In the genomic region with DNA sequence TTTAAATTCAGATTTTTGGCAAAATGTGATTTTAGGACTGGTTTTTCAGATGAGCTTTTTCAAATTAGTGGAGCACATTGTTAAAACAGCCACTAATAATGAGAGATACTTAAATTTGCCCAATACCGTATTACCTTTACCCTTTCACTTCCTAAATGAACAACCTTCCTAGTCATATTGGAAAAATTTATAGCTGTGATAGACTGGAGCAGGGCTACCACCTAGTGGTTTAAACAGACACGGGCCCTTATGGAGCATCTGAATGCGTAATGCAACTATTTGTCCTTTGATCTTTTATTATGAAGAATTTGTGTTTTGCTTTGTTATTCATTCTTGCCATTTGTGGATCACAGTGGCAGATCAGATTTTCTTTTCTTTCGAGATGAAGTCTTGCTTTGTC, we compare ENCODE assay signal across 12 cellular contexts.
DNase-seq lines count a peak whose midpoint lies in the region; ATAC-seq, FAIRE-seq and TF ChIP-seq lines count a peak whose summit lies in the region.
"Had no signal": no experiment of that assay in that cellular context is flagged by ENCODE, and none has a peak within 500 bp of the region (broad histone marks: within the 10 kb centered on the region; RNA-seq: fewer than 3 reads in every experiment).

No MANE protein-coding gene starts in this region.

- intact Hi-C loops in transverse colon (cut with DNase I; ENCODE audit: low total_unique reads) = loop anchor here (10.0 kb wide), 1 partner anchor 49 kb away; no protein-coding TSS in a partner anchor

- dilution Hi-C loops in keratinocyte (cut with MboI; ENCODE audit: extremely low pct_ligation_motif_present, low sequenced_read_pairs) = no loop called here

- H3K27ac ChIP-seq in keratinocyte (ENCODE audit: control insufficient read depth, insufficient read depth, low read length) (no peak overlapping the region), smooth muscle cell (ENCODE audit: low read depth) (no peak overlapping the region), transverse colon (no peak overlapping the region)
- H3K27ac ChIP-seq: 22Rv1 had no signal

- H2AFZ ChIP-seq in keratinocyte (ENCODE audit: control insufficient read depth, low read length) = no peak overlapping the region
- no peak overlapping the region for H2AFZ ChIP-seq in smooth muscle cell (ENCODE audit: low read depth)

- H3K79me2 ChIP-seq in keratinocyte (ENCODE audit: control insufficient read depth, insufficient read depth, low read length) = peaks cover 82% of the 10 kb centered on the region
- H3K79me2 ChIP-seq in smooth muscle cell (ENCODE audit: low read depth) = peaks cover 99% of the 10 kb centered on the region

- H3K9me3 ChIP-seq in keratinocyte (ENCODE audit: control insufficient read depth, low read depth, low read length) = peaks cover 3% of the 10 kb centered on the region
- no peaks in the 10 kb centered on the region for H3K9me3 ChIP-seq in smooth muscle cell (replicated peaks; ENCODE audit: low read depth)
- H3K9me3 ChIP-seq in transverse colon = no peaks in the 10 kb centered on the region

- H4K20me1 ChIP-seq in keratinocyte (ENCODE audit: control insufficient read depth, extremely low read depth, insufficient read depth, low read length) (no peaks in the 10 kb centered on the region), smooth muscle cell (ENCODE audit: low read depth) (peaks cover 16% of the 10 kb centered on the region)

- H3K36me3 ChIP-seq in keratinocyte (ENCODE audit: control insufficient read depth in 2 of 2, extremely low read depth in 1 of 2, insufficient read depth in 2 of 2, low read length in 2 of 2) (no peaks in the 10 kb centered on the region), smooth muscle cell (ENCODE audit: low read depth) (no peaks in the 10 kb centered on the region), transverse colon (no peaks in the 10 kb centered on the region)

- in situ Hi-C loops in transverse colon (cut with MboI; ENCODE audit: low pct_ligation_motif_present in 1 of 4, low pct_unique_long_range_greater_than_20kb in 1 of 4, low sequenced_read_pairs in 3 of 4) = no loop called here

- no peaks in the 10 kb centered on the region for H3K27me3 ChIP-seq in keratinocyte (ENCODE audit: control insufficient read depth, extremely low read depth, insufficient read depth, low read length)
- no peaks in the 10 kb centered on the region for H3K27me3 ChIP-seq in smooth muscle cell (ENCODE audit: low read depth)
- no peaks in the 10 kb centered on the region for H3K27me3 ChIP-seq in transverse colon

- no peak for FAIRE-seq in keratinocyte (lab: Jason Lieb, UNC)
- FAIRE-seq: H54 had no signal

- no peak for TF ChIP-seq EP300 in transverse colon (IDR thresholded peaks at IDR 0.05; ENCODE audit: low read depth)

- H3K4me3 ChIP-seq in keratinocyte (ENCODE audit: control insufficient read depth in 2 of 3, extremely low read depth in 1 of 3, insufficient read depth in 2 of 3, low read depth in 1 of 3, low read length in 3 of 3) (no peak overlapping the region), smooth muscle cell (no peak overlapping the region), transverse colon (no peak overlapping the region)

- H3K9ac ChIP-seq in keratinocyte (ENCODE audit: control insufficient read depth, extremely low read depth, insufficient read depth, low read length) (no peak overlapping the region), smooth muscle cell (ENCODE audit: low read depth) (no peak overlapping the region)

- H3K4me2 ChIP-seq in keratinocyte (ENCODE audit: control insufficient read depth, extremely low read depth, insufficient read depth, low read depth, low read length) = no peak overlapping the region
- no peak overlapping the region for H3K4me2 ChIP-seq in smooth muscle cell

- TF ChIP-seq CTCF in keratinocyte (optimal IDR thresholded peaks at IDR 0.05 in 1 of 3, IDR thresholded peaks at IDR 0.05 in 1 of 3, conservative IDR thresholded peaks at IDR 0.05 in 1 of 3; ENCODE audit: extremely low read depth in 1 of 3, insufficient read depth in 2 of 3, low read length in 3 of 3) = peak; percentile 29 to 32 (median 31)
- no peak for TF ChIP-seq CTCF in smooth muscle cell (IDR thresholded peaks at IDR 0.05; ENCODE audit: borderline replicate concordance, insufficient read depth, poor library complexity, severe bottlenecking)
- peak in 2 of 5 experiments; percentile 12 to 18 for TF ChIP-seq CTCF in transverse colon (IDR thresholded peaks at IDR 0.05)

- no peak for TF ChIP-seq POLR2A in transverse colon (IDR thresholded peaks at IDR 0.05)

- WGBS in smooth muscle cell (ENCODE audit: low lambda C conversion rate) = 81% methylated on average over 4 of the region's 4 CpGs
- 85% methylated on average over 4 of the region's 4 CpGs; no CpG with 5 or more reads in 1 of the 2 donors for WGBS in transverse colon (ENCODE audit: low coverage in 1 of 2), 2 donors

- ATAC-seq in GM19463 (IDR thresholded peaks at IDR 0.05; ENCODE audit: unreplicated experiment) = peak; percentile 73
- no peak for ATAC-seq in GM21367 (IDR thresholded peaks at IDR 0.05; ENCODE audit: unreplicated experiment)
- ATAC-seq: left cardiac atrium had no signal

- H3F3A ChIP-seq in smooth muscle cell (ENCODE audit: low read depth) = no peaks in the 10 kb centered on the region

- no peaks in the 10 kb centered on the region for H3K9me1 ChIP-seq in keratinocyte (ENCODE audit: control insufficient read depth, extremely low read depth, insufficient read depth, low read length)

- H3K4me1 ChIP-seq in keratinocyte (ENCODE audit: control insufficient read depth, extremely low read depth, insufficient read depth, low read length) (peaks cover 5% of the 10 kb centered on the region), smooth muscle cell (ENCODE audit: low read depth) (peaks cover 9% of the 10 kb centered on the region), transverse colon (no peaks in the 10 kb centered on the region)

- peak; percentile 8 for DNase-seq in DMS 273 (lab: John Stamatoyannopoulos, UW; ENCODE audit: unreplicated experiment)
- DNase-seq in DMS 273 treated with DMSO at 0.1 percent for 48 hours (lab: John Stamatoyannopoulos, UW) = no peak
- peak; percentile 10 for DNase-seq in T follicular helper cell (ENCODE audit: low read depth)
- DNase-seq in keratinocyte (ENCODE audit: low read depth, low spot score) = no peak
- no peak for DNase-seq in smooth muscle cell (lab: John Stamatoyannopoulos, UW; ENCODE audit: unreplicated experiment)
- DNase-seq in transverse colon = no peak
- DNase-seq: left cardiac atrium, NCI-H1092 treated with DMSO at 0.1 percent for 48 hours had no signal

Comparison
In these comparisons a context has a peak if more than half of its experiments do, and no peak if none do; other contexts are left out.
1. DNase-seq: peak in DMS 273 (single experiment) and T follicular helper cell (single experiment); none in DMS 273 treated with DMSO at 0.1 percent for 48 hours (single experiment), keratinocyte (single experiment), smooth muscle cell (single experiment) and transverse colon (single experiment).